7 cellular contexts compared by ENCODE assay signal in the genomic region with DNA sequence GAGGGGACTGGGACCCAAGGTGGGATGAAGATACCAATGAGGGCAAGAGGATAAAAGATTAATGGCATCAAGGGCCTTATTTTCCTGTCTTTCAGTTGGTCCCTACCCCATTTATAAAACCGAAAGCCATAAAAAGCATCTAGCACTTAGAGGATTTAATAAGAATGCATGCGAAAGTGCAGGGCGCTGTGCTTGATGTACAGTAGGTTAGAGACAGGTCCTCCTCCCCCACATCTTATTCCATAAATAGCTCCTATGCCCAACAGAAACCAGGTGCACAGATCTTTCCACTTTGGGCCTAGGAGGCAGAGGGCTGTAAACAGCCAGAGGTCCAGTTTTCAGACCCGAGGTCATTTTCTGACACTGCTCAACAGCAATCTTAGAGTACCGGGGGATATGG. TPM values are rescaled to one million over a fixed set of nuclear protein-coding genes. Genes with fewer than 3 reads are reported as not detected.
DNase-seq lines count a peak whose midpoint lies in the region; ATAC-seq and TF ChIP-seq lines count a peak whose summit lies in the region.

No MANE protein-coding gene starts in this region.

- no peak for TF ChIP-seq CTCF in ascending aorta (IDR thresholded peaks at IDR 0.05)

- H3K4me1 ChIP-seq in ascending aorta = peaks cover 6 to 11% of the 10 kb centered on the region in 2 donors

- H3K36me3 Mint-ChIP-seq in IgD-negative memory B cell = peaks cover 1% of the 10 kb centered on the region

- H3K4me3 Mint-ChIP-seq in IgD-negative memory B cell = peak overlapping the region; percentile 92 to 98 (median 96)

- DNase-seq in ascending aorta (ENCODE audit: low spot score in 2 of 2) (no peak), inferior parietal cortex (ENCODE audit: extremely low spot score) (peak; percentile 13), substantia nigra (lab: John Stamatoyannopoulos, UW) (no peak), Ammon's horn (ENCODE audit: low spot score) (no peak), EL (no peak)

- intact Hi-C loops in ascending aorta (cut with DNase I) = loop anchor here (2.0 kb wide), 1 partner anchor 71 kb away; no protein-coding TSS in a partner anchor

- ATAC-seq in GM21526 (IDR thresholded peaks at IDR 0.05; ENCODE audit: low FRiP score, unreplicated experiment) = no peak

- H3K27ac ChIP-seq in ascending aorta (peak overlapping the region; percentile 44 to 95), substantia nigra (ENCODE audit: low read depth, low read length, poor library complexity, severe bottlenecking) (peak overlapping the region; percentile 27)

- H3K4me1 Mint-ChIP-seq in IgD-negative memory B cell = peaks cover 11 to 31% (median 27%) of the 10 kb centered on the region in 3 donors

- peaks cover 5 to 18% of the 10 kb centered on the region in 2 donors for H3K36me3 ChIP-seq in ascending aorta

- H3K27me3 Mint-ChIP-seq in IgD-negative memory B cell = no peaks in the 10 kb centered on the region

- H3K4me3 ChIP-seq in ascending aorta = peak overlapping the region; percentile 87 to 90

- H3K27ac Mint-ChIP-seq in IgD-negative memory B cell = peak overlapping the region in 2 of 3 donors; percentile 19 to 87

- no peaks in the 10 kb centered on the region for H3K27me3 ChIP-seq in ascending aorta

- H3K9me3 ChIP-seq in ascending aorta = no peaks in the 10 kb centered on the region

- H3K9me3 Mint-ChIP-seq in IgD-negative memory B cell = no peaks in the 10 kb centered on the region

RNA-seq across cellular contexts. Expression of gene LPCAT4, which starts 1.2 kb away (rescaled TPM):
- polyA plus RNA-seq in IgD-negative memory B cell = 8.5 TPM
- 113 TPM for total RNA-seq in ascending aorta

RNA-seq across cellular contexts. Expression of gene NUTM1, which starts 22.7 kb away (rescaled TPM):
- not detected for polyA plus RNA-seq in IgD-negative memory B cell
- total RNA-seq in ascending aorta = not detected

RNA-seq across cellular contexts. Expression of gene NOP10, which starts 22.9 kb away (rescaled TPM):
- 350 TPM for polyA plus RNA-seq in IgD-negative memory B cell
- 212 TPM for total RNA-seq in ascending aorta

RNA-seq across cellular contexts. Expression of gene SLC12A6, which starts 28.3 kb away (rescaled TPM):
- polyA plus RNA-seq in IgD-negative memory B cell = 8.7 TPM
- total RNA-seq in ascending aorta = 65.8 TPM
